ENCODE assay signal across 14 cellular contexts in genomic region chr1:241591317-241591716, GRCh38. TPM values are rescaled to one million over a fixed set of nuclear protein-coding genes. Genes with fewer than 3 reads are reported as not detected.
A peak's percentile ranks its signal among the peaks of the same experiment; 100 is the strongest.
DNase-seq lines count a peak whose midpoint lies in the region; ATAC-seq and TF ChIP-seq lines count a peak whose summit lies in the region.
"Had no signal": no experiment of that assay in that cellular context is flagged by ENCODE, and none has a peak within 500 bp of the region (broad histone marks: within the 10 kb centered on the region; RNA-seq: fewer than 3 reads in every experiment).

No MANE protein-coding gene starts in this region.

- no peak overlapping the region for H3K4me2 ChIP-seq in osteoblast (ENCODE audit: insufficient read depth, low read length)

- H3K36me3 ChIP-seq in SJSA1 (peaks cover 16% of the 10 kb centered on the region), upper lobe of right lung (no peaks in the 10 kb centered on the region), osteoblast (ENCODE audit: insufficient read depth, low read length) (no peaks in the 10 kb centered on the region)
- H3K36me3 ChIP-seq: prostate gland had no signal

- H3K27ac Mint-ChIP-seq in activated T-cell treated with anti-CD3 and anti-CD28 coated beads, Interleukin-2, amount 50 U/mL, for 72 hours, result peak overlapping the region; percentile 67

- H2AFZ ChIP-seq in osteoblast (ENCODE audit: low read length), result no peak overlapping the region

- peaks cover 17% of the 10 kb centered on the region for H3K4me1 ChIP-seq in SJSA1 (replicated peaks)
- H3K4me1 ChIP-seq in foreskin keratinocyte, result peaks cover 31% of the 10 kb centered on the region
- no peaks in the 10 kb centered on the region for H3K4me1 ChIP-seq in upper lobe of right lung
- peaks cover 25% of the 10 kb centered on the region for H3K4me1 ChIP-seq in osteoblast (ENCODE audit: insufficient read depth, low read length)
- H3K4me1 ChIP-seq: prostate gland had no signal

- H3K27ac ChIP-seq in SJSA1 (peak overlapping the region; percentile 40), foreskin keratinocyte (peak overlapping the region; percentile 91), upper lobe of right lung (no peak overlapping the region), osteoblast (ENCODE audit: low read depth, low read length) (no peak overlapping the region)
- H3K27ac ChIP-seq: prostate gland had no signal

- no peaks in the 10 kb centered on the region for H3K27me3 ChIP-seq in SJSA1 (replicated peaks)
- H3K27me3 ChIP-seq in foreskin keratinocyte, result no peaks in the 10 kb centered on the region
- H3K27me3 ChIP-seq in upper lobe of right lung, result no peaks in the 10 kb centered on the region
- H3K27me3 ChIP-seq in osteoblast (ENCODE audit: insufficient read depth, low read length), result no peaks in the 10 kb centered on the region

- H3K4me3 Mint-ChIP-seq in activated T-cell treated with anti-CD3 and anti-CD28 coated beads, Interleukin-2, amount 50 U/mL, for 72 hours, result peak overlapping the region; percentile 28 to 55
- H3K4me3 Mint-ChIP-seq: IgD-negative memory B cell had no signal

- no peaks in the 10 kb centered on the region for H3K27me3 Mint-ChIP-seq in activated T-cell treated with anti-CD3 and anti-CD28 coated beads, Interleukin-2, amount 50 U/mL, for 72 hours (ENCODE audit: low read depth)
- H3K27me3 Mint-ChIP-seq: IgD-negative memory B cell had no signal

- no peak for TF ChIP-seq CTCF in foreskin keratinocyte (conservative IDR thresholded peaks at IDR 0.05)
- no peak for TF ChIP-seq CTCF in upper lobe of right lung (IDR thresholded peaks at IDR 0.05)
- TF ChIP-seq CTCF in osteoblast (IDR thresholded peaks at IDR 0.05; ENCODE audit: extremely low read depth, low read depth, low read length), result no peak
- no peak for TF ChIP-seq CTCF in omental fat pad (IDR thresholded peaks at IDR 0.05)

- H3K9me3 ChIP-seq in SJSA1 (replicated peaks) (no peaks in the 10 kb centered on the region), upper lobe of right lung (no peaks in the 10 kb centered on the region), osteoblast (ENCODE audit: low read depth, low read length) (no peaks in the 10 kb centered on the region)
- H3K9me3 ChIP-seq: prostate gland had no signal

- H3K9me3 Mint-ChIP-seq in activated T-cell treated with anti-CD3 and anti-CD28 coated beads, Interleukin-2, amount 50 U/mL, for 72 hours, result no peaks in the 10 kb centered on the region
- H3K9me3 Mint-ChIP-seq: IgD-negative memory B cell had no signal

- intact Hi-C loops in upper lobe of right lung (cut with DNase I), result no loop called here

- H3K4me3 ChIP-seq in SJSA1 (no peak overlapping the region), upper lobe of right lung (no peak overlapping the region), osteoblast (ENCODE audit: insufficient read depth, low read length) (no peak overlapping the region)
- H3K4me3 ChIP-seq: prostate gland had no signal

- peaks cover 0 to 6% of the 10 kb centered on the region in 2 donors for H3K36me3 Mint-ChIP-seq in activated T-cell treated with anti-CD3 and anti-CD28 coated beads, Interleukin-2, amount 50 U/mL, for 72 hours (ENCODE audit: insufficient read depth in 2 of 2)

- peaks cover 34% of the 10 kb centered on the region for H3K4me1 Mint-ChIP-seq in activated T-cell treated with anti-CD3 and anti-CD28 coated beads, Interleukin-2, amount 50 U/mL, for 72 hours (ENCODE audit: low read depth)

- ATAC-seq in activated T-cell treated with anti-CD3 and anti-CD28 coated beads, Interleukin-2, amount 50 U/mL, for 72 hours (replicated peaks in 1 of 2), result peak in 1 of 2 donors; percentile 19
- ATAC-seq in foreskin keratinocyte (peak; percentile 81), upper lobe of right lung (peak; percentile 34), omental fat pad (ENCODE audit: low FRiP score) (no peak)

- H3K79me2 ChIP-seq in osteoblast (ENCODE audit: insufficient read depth, low read length), result no peaks in the 10 kb centered on the region

- no peaks in the 10 kb centered on the region for H4K20me1 ChIP-seq in osteoblast (ENCODE audit: insufficient read depth, low read length)

- no peak for DNase-seq in activated T-cell treated with anti-CD3 and anti-CD28 coated beads, Interleukin-2, amount 50 U/mL, for 72 hours
- DNase-seq in activated T-cell treated with anti-CD3 and anti-CD28 coated beads for 4 hours (no peak), SJSA1 (ENCODE audit: low read depth in 1 of 2, low spot score in 2 of 2) (peak in 1 of 2 experiments; percentile 57), foreskin keratinocyte (peak; percentile 86 to 92), upper lobe of right lung (no peak), osteoblast (ENCODE audit: insufficient read length, low spot score, missing footprints) (no peak), omental fat pad (ENCODE audit: low spot score) (no peak)
- DNase-seq in activated effector memory CD4-positive, alpha-beta T cell treated with Interleukin-2 at 50 U/mL for 16 hours, result no peak
- DNase-seq: NCI-H2029; stimulated activated CD4-positive, alpha-beta T cell treated with anti-CD3 and anti-CD28 coated beads, Interleukin-4, amount 100 ng/mL, for 24 hours had no signal

RNA-seq across cellular contexts. Expression of gene CHML, which starts 48.9 kb away (rescaled TPM):
- total RNA-seq in activated T-cell treated with anti-CD3 and anti-CD28 coated beads, Interleukin-2, amount 50 U/mL, for 72 hours, result 10 to 100 TPM in 1 of 2 donors, 1 to 10 TPM in 1; 7.0 to 14.7 TPM
- total RNA-seq in SJSA1 (2014; rRNA removed; shearing (Covaris generic)), result 22.0 and 39.7 TPM in 2 replicates
- total RNA-seq in foreskin keratinocyte (14.1 and 17.5 TPM in 2 replicates), upper lobe of right lung (16.8 TPM), osteoblast (11.6 and 12.1 TPM in 2 replicates), omental fat pad (10 to 100 TPM in 1 of 4 donors, 1 to 10 TPM in 3; 4.8 to 12.6 (median 7.7) TPM)
- polyA plus RNA-seq in foreskin keratinocyte, result 1.9 and 2.5 TPM in 2 replicates

RNA-seq across cellular contexts. Expression of gene OPN3, which starts 48.9 kb away (rescaled TPM):
- total RNA-seq in activated T-cell treated with anti-CD3 and anti-CD28 coated beads, Interleukin-2, amount 50 U/mL, for 72 hours, result 10 to 100 TPM; 11.6 to 19.4 TPM
- total RNA-seq in SJSA1 (2014; rRNA removed; shearing (Covaris generic)), result 60.6 and 89.4 TPM in 2 replicates
- total RNA-seq in foreskin keratinocyte (35.7 and 36.7 TPM in 2 replicates), upper lobe of right lung (40.8 TPM), osteoblast (4.7 and 5.1 TPM in 2 replicates), omental fat pad (10 to 100 TPM; 10.9 to 20.0 (median 12.8) TPM)
- polyA plus RNA-seq in foreskin keratinocyte, result 23.3 and 28.6 TPM in 2 replicates

RNA-seq across cellular contexts. Expression of gene KMO, which starts 59.1 kb away (rescaled TPM):
- under 1 TPM in 1 of 2 donors, not detected in 1; 0.21 TPM for total RNA-seq in activated T-cell treated with anti-CD3 and anti-CD28 coated beads, Interleukin-2, amount 50 U/mL, for 72 hours
- total RNA-seq in SJSA1 (2014; rRNA removed; shearing (Covaris generic)), result 0.08 TPM in 1 of 2 replicates, not detected in the other
- total RNA-seq in foreskin keratinocyte (0.07 and 0.27 TPM in 2 replicates), upper lobe of right lung (19.0 TPM), osteoblast (under 0.01 and 0.36 TPM in 2 replicates), omental fat pad (1 to 10 TPM; 1.3 to 4.4 (median 2.5) TPM)
- polyA plus RNA-seq in foreskin keratinocyte, result 0.09 and 0.26 TPM in 2 replicates
- total RNA-seq: H1, lung microvascular endothelial cell had no signal
- polyA plus RNA-seq: H1 had no signal

Comparison
In these comparisons a context has a peak if more than half of its experiments do, and no peak if none do; other contexts are left out.
1. DNase-seq: peak in foreskin keratinocyte (2 of 2); none in activated T-cell treated with anti-CD3 and anti-CD28 coated beads, Interleukin-2, amount 50 U/mL, for 72 hours (0 of 2), activated T-cell treated with anti-CD3 and anti-CD28 coated beads for 4 hours (single experiment), upper lobe of right lung (single experiment), osteoblast (single experiment), omental fat pad (single experiment) and activated effector memory CD4-positive, alpha-beta T cell treated with Interleukin-2 at 50 U/mL for 16 hours (single experiment).
2. H3K27ac ChIP-seq: peak in SJSA1 (single experiment) and foreskin keratinocyte (single experiment); none in upper lobe of right lung (single experiment) and osteoblast (single experiment).